ENCODE assay signal across 9 cellular contexts in the genomic region with DNA sequence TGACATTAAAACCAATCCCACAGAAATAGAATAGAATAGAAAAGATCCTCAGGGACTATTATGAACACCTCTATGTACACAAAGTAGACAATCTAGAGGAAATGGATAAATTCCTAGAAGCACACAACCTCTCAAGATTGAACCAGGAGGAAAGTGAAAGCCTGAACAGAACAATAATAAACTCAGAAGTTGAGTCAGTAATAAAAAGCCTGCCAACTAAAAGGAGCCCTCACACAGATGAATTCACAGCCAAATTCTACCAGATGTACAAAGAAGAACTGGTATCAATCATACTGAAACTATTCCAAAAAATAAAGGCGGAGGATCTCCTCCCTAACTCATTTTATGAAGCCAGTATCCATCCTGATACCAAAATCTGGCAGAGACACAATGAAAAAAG.
"Had no signal": no experiment of that assay in that cellular context is flagged by ENCODE, and none has a peak within 500 bp of the region (broad histone marks: within the 10 kb centered on the region; RNA-seq: fewer than 3 reads in every experiment).

No MANE protein-coding gene starts in this region.

- FAIRE-seq: HepG2 had no signal

- DNase-seq: GOT3, H7, HFFc6, KBM-7 had no signal

- H3K9me3 ChIP-seq: HAP-1 had no signal

- H3K4me1 ChIP-seq: HAP-1 had no signal

- H3K36me3 ChIP-seq: HAP-1 had no signal

- H3K9ac ChIP-seq: KMS-11 had no signal

- H3K27ac ChIP-seq: HL-60, KMS-11 had no signal

- H3K4me2 ChIP-seq: KMS-11 had no signal

- ATAC-seq: HCT116, HepG2 had no signal

- H3K4me3 ChIP-seq: HAP-1 had no signal
